Comparison of ENCODE assay signal across 13 cellular contexts in the genomic region with DNA sequence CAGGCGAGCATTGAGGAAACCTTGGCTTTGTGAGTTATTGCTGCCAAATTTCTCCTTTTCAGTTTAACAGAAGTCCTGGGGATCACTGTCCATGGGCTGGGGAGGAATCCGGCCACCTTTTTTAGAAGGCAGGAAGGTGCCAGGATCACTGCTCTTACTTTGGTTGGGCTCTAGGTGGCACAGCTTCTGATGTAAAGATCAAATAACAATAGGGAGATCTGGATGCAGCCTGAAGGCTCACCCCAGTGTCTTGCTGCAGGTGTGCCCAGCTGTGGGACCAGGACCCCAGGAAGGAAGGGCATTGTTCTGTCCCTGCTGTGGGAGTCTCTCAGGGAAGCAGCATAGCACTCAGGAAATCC.
DNase-seq lines count a peak whose midpoint lies in the region; ATAC-seq, FAIRE-seq and TF ChIP-seq lines count a peak whose summit lies in the region.
"Had no signal": no experiment of that assay in that cellular context is flagged by ENCODE, and none has a peak within 500 bp of the region (broad histone marks: within the 10 kb centered on the region; RNA-seq: fewer than 3 reads in every experiment).

No MANE protein-coding gene starts in this region.

- 0 out of 2 replicates have a peak, but pooled peaks have one; percentile 11 for TF ChIP-seq CTCF in HepG2 (CRISPR knock-in tag; IDR thresholded peaks at IDR 0.05)
- no peak for TF ChIP-seq CTCF in right lobe of liver (IDR thresholded peaks at IDR 0.05)
- peak in 1 of 3 donors; percentile 21 for TF ChIP-seq CTCF in breast epithelium (IDR thresholded peaks at IDR 0.05)
- no peak for TF ChIP-seq CTCF in lower lobe of right lung (IDR thresholded peaks at IDR 0.05)

- no peak overlapping the region for H3K27ac ChIP-seq in HepG2 (ENCODE audit: extremely low read length, insufficient read depth, low read length)
- no peak overlapping the region for H3K27ac ChIP-seq in right lobe of liver
- H3K27ac ChIP-seq in breast epithelium, result peak overlapping the region; percentile 86 to 88
- peak overlapping the region; percentile 44 for H3K27ac ChIP-seq in lower lobe of right lung

- TF ChIP-seq POLR2A in HepG2 (IDR thresholded peaks at IDR 0.05; ENCODE audit: insufficient read depth in 1 of 2, low read depth in 2 of 2, low read length in 2 of 2), result no peak
- no peak for TF ChIP-seq POLR2A in right lobe of liver (IDR thresholded peaks at IDR 0.05)
- TF ChIP-seq POLR2A in breast epithelium (IDR thresholded peaks at IDR 0.05), result no peak

- H3K4me1 ChIP-seq in HepG2 (ENCODE audit: insufficient read depth, low read length) (peaks cover 6% of the 10 kb centered on the region; the same call in 1 of the 2 replicates), right lobe of liver (no peaks in the 10 kb centered on the region), breast epithelium (peaks cover 29 to 85% of the 10 kb centered on the region in 2 donors), lower lobe of right lung (peaks cover 72% of the 10 kb centered on the region)

- POLR2A ChIA-PET in HepG2 (lab: Yijun Ruan, JAX), result no interaction called here

- intact Hi-C loops in HepG2 (cut with micrococcal nuclease; ENCODE audit: unreplicated experiment), result no loop called here
- intact Hi-C loops in right lobe of liver (cut with DNase I), result no loop called here
- intact Hi-C loops in breast epithelium (cut with DNase I; ENCODE audit: low total_unique reads), result no loop called here
- intact Hi-C loops in lower lobe of right lung (cut with DNase I), result no loop called here

- TF ChIP-seq RAD21 in HepG2 (CRISPR knock-in tag; IDR thresholded peaks at IDR 0.05), result no peak

- no peak overlapping the region for H2AFZ ChIP-seq in HepG2 (ENCODE audit: low read length)

- TF ChIP-seq EP300 in HepG2 (IDR thresholded peaks at IDR 0.05; ENCODE audit: low read depth in 2 of 2, low read length in 2 of 2), result no peak
- TF ChIP-seq EP300 in HepG2 (CRISPR knock-in tag; IDR thresholded peaks at IDR 0.05; ENCODE audit: borderline replicate concordance), result no peak

- CTCF ChIA-PET in HepG2 (lab: Yijun Ruan, JAX; ENCODE audit: low intra/inter-chr PET ratio, low total read pairs), result no interaction called here

- no peak overlapping the region for H3K4me3 ChIP-seq in HepG2 (replicated peaks in 1 of 3; ENCODE audit: insufficient read depth in 1 of 3, low read depth in 2 of 3, low read length in 3 of 3)
- H3K4me3 ChIP-seq in right lobe of liver, result no peak overlapping the region
- no peak overlapping the region for H3K4me3 ChIP-seq in breast epithelium
- H3K4me3 ChIP-seq in lower lobe of right lung, result no peak overlapping the region

- no peak overlapping the region for H3K4me2 ChIP-seq in HepG2 (ENCODE audit: low read depth, low read length)

- H3K79me2 ChIP-seq in HepG2 (ENCODE audit: insufficient read depth, low read length), result no peaks in the 10 kb centered on the region

- in situ Hi-C loops in HepG2 (cut with HindIII; ENCODE audit: extremely low pct_ligation_motif_present, low pct_unique_long_range_greater_than_20kb), result no loop called here

- ATAC-seq in HepG2, result peak; percentile 37
- ATAC-seq in right lobe of liver, result no peak
- ATAC-seq in lower lobe of right lung, result no peak
- no peak for ATAC-seq in HG03159 (IDR thresholded peaks at IDR 0.05; ENCODE audit: unreplicated experiment)
- ATAC-seq in left lobe of liver, result no peak
- ATAC-seq in GM21619 (IDR thresholded peaks at IDR 0.05; ENCODE audit: unreplicated experiment), result no peak

- no peak overlapping the region for H3K9ac ChIP-seq in HepG2 (ENCODE audit: insufficient read depth, low read depth, low read length)

- no peaks in the 10 kb centered on the region for H4K20me1 ChIP-seq in HepG2 (ENCODE audit: insufficient read depth, low read length)

- no peak for DNase-seq in HepG2 (ENCODE audit: low spot score)
- no peak for DNase-seq in right lobe of liver
- no peak for DNase-seq in breast epithelium (ENCODE audit: low spot score in 2 of 2)
- DNase-seq in lower lobe of right lung, result no peak
- no peak for DNase-seq in COLO829 (ENCODE audit: low spot score)
- DNase-seq in left lobe of liver (ENCODE audit: low spot score), result no peak
- DNase-seq: activated CD4-positive, CD25-positive, alpha-beta regulatory T cell treated with anti-CD3 and anti-CD28 coated beads, Interleukin-2, amount 50 U/mL, for 72 hours; CD4-positive, CD25-positive, alpha-beta regulatory T cell; stimulated activated naive CD4-positive, alpha-beta T cell treated with Interleukin-2 at 50 U/mL for 16 hours had no signal

- 53% methylated on average over 2 of the region's 2 CpGs for WGBS in HepG2 (ENCODE audit: low lambda C conversion rate)
- WGBS in right lobe of liver (ENCODE audit: insufficient coverage, low coverage, low lambda C conversion rate, missing lambda C conversion rate), result 69% methylated on average over 2 of the region's 2 CpGs

- no peak for FAIRE-seq in HepG2 (lab: Jason Lieb, UNC)
- FAIRE-seq: endometrium, GM12892 had no signal

- H3K27me3 ChIP-seq in HepG2 (ENCODE audit: control insufficient read depth in 1 of 2, insufficient read depth in 2 of 2, low read length in 2 of 2) (no peaks in the 10 kb centered on the region), right lobe of liver (no peaks in the 10 kb centered on the region), breast epithelium (no peaks in the 10 kb centered on the region), lower lobe of right lung (ENCODE audit: low read depth) (no peaks in the 10 kb centered on the region)

- BruUV-seq in HepG2 (replicated peaks; lab: Mats Ljungman, UMichigan), result no TSS peak

- H3K36me3 ChIP-seq in HepG2 (replicated peaks in 1 of 2; ENCODE audit: control insufficient read depth in 1 of 2, insufficient read depth in 2 of 2, low read length in 2 of 2), result no peaks in the 10 kb centered on the region
- H3K36me3 ChIP-seq in right lobe of liver, result no peaks in the 10 kb centered on the region
- H3K36me3 ChIP-seq in breast epithelium, result no peaks in the 10 kb centered on the region
- no peaks in the 10 kb centered on the region for H3K36me3 ChIP-seq in lower lobe of right lung

- H3K9me3 ChIP-seq in HepG2 (ENCODE audit: low read length) (no peaks in the 10 kb centered on the region), right lobe of liver (no peaks in the 10 kb centered on the region), breast epithelium (no peaks in the 10 kb centered on the region), lower lobe of right lung (no peaks in the 10 kb centered on the region)

TF ChIP-seq in HepG2, 621 proteins besides CTCF, POLR2A, EP300 and RAD21:
- 0 out of 2 replicates have a peak, but pooled peaks have one; percentile 14 for TF ChIP-seq STAG1 (CRISPR knock-in tag; IDR thresholded peaks at IDR 0.05)
- no peak for TF ChIP-seq RFX3 (CRISPR knock-in tag; IDR thresholded peaks at IDR 0.05)
- TF ChIP-seq ZNF251 (CRISPR knock-in tag; IDR thresholded peaks at IDR 0.05), result no peak
- TF ChIP-seq, protein P1, sequence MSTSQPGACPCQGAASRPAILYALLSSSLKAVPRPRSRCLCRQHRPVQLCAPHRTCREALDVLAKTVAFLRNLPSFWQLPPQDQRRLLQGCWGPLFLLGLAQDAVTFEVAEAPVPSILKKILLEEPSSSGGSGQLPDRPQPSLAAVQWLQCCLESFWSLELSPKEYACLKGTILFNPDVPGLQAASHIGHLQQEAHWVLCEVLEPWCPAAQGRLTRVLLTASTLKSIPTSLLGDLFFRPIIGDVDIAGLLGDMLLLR (CRISPR knock-in tag; IDR thresholded peaks at IDR 0.05), result no peak
- TF ChIP-seq, protein P2, sequence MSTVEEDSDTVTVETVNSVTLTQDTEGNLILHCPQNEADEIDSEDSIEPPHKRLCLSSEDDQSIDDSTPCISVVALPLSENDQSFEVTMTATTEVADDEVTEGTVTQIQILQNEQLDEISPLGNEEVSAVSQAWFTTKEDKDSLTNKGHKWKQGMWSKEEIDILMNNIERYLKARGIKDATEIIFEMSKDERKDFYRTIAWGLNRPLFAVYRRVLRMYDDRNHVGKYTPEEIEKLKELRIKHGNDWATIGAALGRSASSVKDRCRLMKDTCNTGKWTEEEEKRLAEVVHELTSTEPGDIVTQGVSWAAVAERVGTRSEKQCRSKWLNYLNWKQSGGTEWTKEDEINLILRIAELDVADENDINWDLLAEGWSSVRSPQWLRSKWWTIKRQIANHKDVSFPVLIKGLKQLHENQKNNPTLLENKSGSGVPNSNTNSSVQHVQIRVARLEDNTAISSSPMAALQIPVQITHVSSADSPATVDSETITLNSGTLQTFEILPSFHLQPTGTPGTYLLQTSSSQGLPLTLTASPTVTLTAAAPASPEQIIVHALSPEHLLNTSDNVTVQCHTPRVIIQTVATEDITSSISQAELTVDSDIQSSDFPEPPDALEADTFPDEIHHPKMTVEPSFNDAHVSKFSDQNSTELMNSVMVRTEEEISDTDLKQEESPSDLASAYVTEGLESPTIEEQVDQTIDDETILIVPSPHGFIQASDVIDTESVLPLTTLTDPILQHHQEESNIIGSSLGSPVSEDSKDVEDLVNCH (CRISPR knock-in tag; IDR thresholded peaks at IDR 0.05), result no peak
TF ChIP-seq in HepG2: peak in this region for 1.

Comparison
In these comparisons a context has a peak if more than half of its experiments do, and no peak if none do; other contexts are left out.
1. H3K27ac ChIP-seq: peak in breast epithelium (2 of 2) and lower lobe of right lung (single experiment); none in HepG2 (single experiment) and right lobe of liver (0 of 3).